14 cellular contexts compared by ENCODE assay signal in genomic region chr6:109442393-109442924, GRCh38. TPM values are rescaled to one million over a fixed set of nuclear protein-coding genes. Genes with fewer than 3 reads are reported as not detected.
A peak's percentile ranks its signal among the peaks of the same experiment; 100 is the strongest.
DNase-seq lines count a peak whose midpoint lies in the region; ATAC-seq and TF ChIP-seq lines count a peak whose summit lies in the region.
"Had no signal": no experiment of that assay in that cellular context is flagged by ENCODE, and none has a peak within 500 bp of the region (broad histone marks: within the 10 kb centered on the region; RNA-seq: fewer than 3 reads in every experiment).

No MANE protein-coding gene starts in this region.

- POLR2A ChIA-PET in PC-9 (lab: Charles Lee; ENCODE audit: unreplicated experiment) = interaction anchor here (0.6 kb wide), 1 partner anchor 14 kb away, joined by 4 read pairs; no protein-coding TSS in a partner anchor

- H3K9me2 ChIP-seq in PC-9 (ENCODE audit: insufficient read depth) = no peaks in the 10 kb centered on the region

- H3K4me3 ChIP-seq in PC-9 = no peak overlapping the region

- 0 out of 2 replicates have a peak, but pooled peaks cover 9% of the 10 kb centered on the region for H3K36me3 ChIP-seq in PC-9 (ENCODE audit: low read depth)

- TF ChIP-seq CTCF in PC-9 (conservative IDR thresholded peaks at IDR 0.05) (no peak), progenitor cell of endocrine pancreas (IDR thresholded peaks at IDR 0.05; ENCODE audit: unreplicated experiment) (no peak)

- no peak overlapping the region for H3K27ac ChIP-seq in PC-9

- no peaks in the 10 kb centered on the region for H3K27me3 ChIP-seq in PC-9 (ENCODE audit: insufficient read depth, low read depth)
- H3K27me3 ChIP-seq: upper lobe of left lung had no signal

- H3K79me2 ChIP-seq in PC-9 (ENCODE audit: low read depth) = peaks cover 38% of the 10 kb centered on the region

- H3K4me1 Mint-ChIP-seq in activated CD4-positive, alpha-beta T cell treated with anti-CD3 and anti-CD28 coated beads, Interleukin-2, amount 10 ng/mL, durations not matched to agents 24 days and 14 days = peaks cover 30% of the 10 kb centered on the region
- peaks cover 22 to 24% of the 10 kb centered on the region in 2 donors for H3K4me1 Mint-ChIP-seq in effector memory CD8-positive, alpha-beta T cell (ENCODE audit: low read depth in 2 of 2)
- H3K4me1 Mint-ChIP-seq in progenitor cell of endocrine pancreas (ENCODE audit: low read depth) = peaks cover 14% of the 10 kb centered on the region

- CTCF ChIA-PET in PC-9 (lab: Charles Lee) = interaction anchor here (0.5 kb wide), 1 partner anchor 1416 kb away, joined by 3 read pairs; no protein-coding TSS in a partner anchor

- peaks cover 39% of the 10 kb centered on the region for H3K36me3 Mint-ChIP-seq in activated CD4-positive, alpha-beta T cell treated with anti-CD3 and anti-CD28 coated beads, Interleukin-2, amount 10 ng/mL, durations not matched to agents 24 days and 14 days (ENCODE audit: low read depth)
- peaks cover 40% of the 10 kb centered on the region for H3K36me3 Mint-ChIP-seq in effector memory CD8-positive, alpha-beta T cell (ENCODE audit: insufficient read depth)
- H3K36me3 Mint-ChIP-seq in progenitor cell of endocrine pancreas (ENCODE audit: insufficient read depth) = peaks cover 10% of the 10 kb centered on the region

- no peaks in the 10 kb centered on the region for H3K9me3 ChIP-seq in PC-9 (ENCODE audit: insufficient read depth, low read depth)
- H3K9me3 ChIP-seq: upper lobe of left lung had no signal

- no peak for ATAC-seq in effector memory CD8-positive, alpha-beta T cell (replicated peaks)
- no peak for ATAC-seq in HG03039 (IDR thresholded peaks at IDR 0.05; ENCODE audit: unreplicated experiment)
- ATAC-seq: left colon had no signal

- H3K4me3 Mint-ChIP-seq in activated CD4-positive, alpha-beta T cell treated with anti-CD3 and anti-CD28 coated beads, Interleukin-2, amount 10 ng/mL, durations not matched to agents 24 days and 14 days = peak overlapping the region; percentile 97
- peak overlapping the region; percentile 88 to 96 for H3K4me3 Mint-ChIP-seq in effector memory CD8-positive, alpha-beta T cell
- H3K4me3 Mint-ChIP-seq in progenitor cell of endocrine pancreas (ENCODE audit: low read depth) = peak overlapping the region; percentile 96

- peaks cover 18% of the 10 kb centered on the region for H3K4me1 ChIP-seq in PC-9 (replicated peaks; ENCODE audit: insufficient read depth)

- intact Hi-C loops in activated CD4-positive, alpha-beta T cell treated with anti-CD3 and anti-CD28 coated beads, Interleukin-2, amount 10 ng/mL, durations not matched to agents 24 days and 14 days (cut with micrococcal nuclease) = no loop called here
- intact Hi-C loops in PC-9 (cut with micrococcal nuclease; ENCODE audit: unreplicated experiment) = no loop called here

- peaks cover 20% of the 10 kb centered on the region for H3F3A ChIP-seq in PC-9 (ENCODE audit: insufficient read depth, low read depth)

- H4K20me1 ChIP-seq in PC-9 (ENCODE audit: insufficient read depth) = no peaks in the 10 kb centered on the region

- H3K9me3 Mint-ChIP-seq in activated CD4-positive, alpha-beta T cell treated with anti-CD3 and anti-CD28 coated beads, Interleukin-2, amount 10 ng/mL, durations not matched to agents 24 days and 14 days = no peaks in the 10 kb centered on the region
- H3K9me3 Mint-ChIP-seq in effector memory CD8-positive, alpha-beta T cell = no peaks in the 10 kb centered on the region
- H3K9me3 Mint-ChIP-seq in progenitor cell of endocrine pancreas (ENCODE audit: low read depth) = no peaks in the 10 kb centered on the region

- no TSS peak for BruUV-seq in PC-9 (replicated peaks; lab: Mats Ljungman, UMichigan)

- H3K27me3 Mint-ChIP-seq in activated CD4-positive, alpha-beta T cell treated with anti-CD3 and anti-CD28 coated beads, Interleukin-2, amount 10 ng/mL, durations not matched to agents 24 days and 14 days = no peaks in the 10 kb centered on the region
- H3K27me3 Mint-ChIP-seq in effector memory CD8-positive, alpha-beta T cell = no peaks in the 10 kb centered on the region
- H3K27me3 Mint-ChIP-seq in progenitor cell of endocrine pancreas = no peaks in the 10 kb centered on the region

- H2AFZ ChIP-seq in PC-9 = no peak overlapping the region

- peak; percentile 58 for DNase-seq in activated CD4-positive, alpha-beta T cell treated with anti-CD3 and anti-CD28 coated beads, Interleukin-2, amount 10 ng/mL, durations not matched to agents 24 days and 14 days
- no peak for DNase-seq in activated CD4-positive, alpha-beta T cell treated with anti-CD3 and anti-CD28 coated beads for 4 hours
- DNase-seq in PC-9 = no peak
- no peak for DNase-seq in effector memory CD8-positive, alpha-beta T cell
- DNase-seq in progenitor cell of endocrine pancreas (ENCODE audit: low spot score, unreplicated experiment) = no peak
- DNase-seq in cerebellar cortex (ENCODE audit: low spot score) = no peak
- DNase-seq in SHP77 (lab: John Stamatoyannopoulos, UW) = no peak
- DNase-seq: left colon, MM.1S, NCI-H2171, occipital lobe, T1000, upper lobe of left lung had no signal

- H3K27ac Mint-ChIP-seq in activated CD4-positive, alpha-beta T cell treated with anti-CD3 and anti-CD28 coated beads, Interleukin-2, amount 10 ng/mL, durations not matched to agents 24 days and 14 days = peak overlapping the region; percentile 47
- peak overlapping the region; percentile 89 to 98 for H3K27ac Mint-ChIP-seq in effector memory CD8-positive, alpha-beta T cell
- H3K27ac Mint-ChIP-seq in progenitor cell of endocrine pancreas = no peak overlapping the region

- peak overlapping the region; percentile 84; the same call in 1 of the 2 replicates for H3K4me2 ChIP-seq in PC-9

RNA-seq across cellular contexts. Expression of gene SMPD2, which starts 1.9 kb away (rescaled TPM):
- 18.2 and 20.5 TPM in 2 replicates for total RNA-seq in activated CD4-positive, alpha-beta T cell treated with anti-CD3 and anti-CD28 coated beads, Interleukin-2, amount 10 ng/mL, durations not matched to agents 24 days and 14 days
- total RNA-seq in PC-9 (2021) (8.2 and 10.3 TPM in 2 replicates), progenitor cell of endocrine pancreas (13.6 and 17.5 TPM in 2 replicates)

RNA-seq across cellular contexts. Expression of gene PPIL6, which starts 2.0 kb away (rescaled TPM):
- not detected in 2 replicates for total RNA-seq in activated CD4-positive, alpha-beta T cell treated with anti-CD3 and anti-CD28 coated beads, Interleukin-2, amount 10 ng/mL, durations not matched to agents 24 days and 14 days
- total RNA-seq in PC-9 (2021) (13.0 and 15.5 TPM in 2 replicates), progenitor cell of endocrine pancreas (7.0 and 7.9 TPM in 2 replicates)

RNA-seq across cellular contexts. Expression of gene MICAL1, which starts 13.1 kb away (rescaled TPM):
- 41.4 and 42.5 TPM in 2 replicates for total RNA-seq in activated CD4-positive, alpha-beta T cell treated with anti-CD3 and anti-CD28 coated beads, Interleukin-2, amount 10 ng/mL, durations not matched to agents 24 days and 14 days
- total RNA-seq in PC-9 (2021) (10.8 and 17.7 TPM in 2 replicates), progenitor cell of endocrine pancreas (101 and 102 TPM in 2 replicates)

RNA-seq across cellular contexts. Expression of gene ZBTB24, which starts 40.6 kb away (rescaled TPM):
- total RNA-seq in activated CD4-positive, alpha-beta T cell treated with anti-CD3 and anti-CD28 coated beads, Interleukin-2, amount 10 ng/mL, durations not matched to agents 24 days and 14 days = 18.9 and 19.6 TPM in 2 replicates
- total RNA-seq in PC-9 (2021) (5.4 and 7.2 TPM in 2 replicates), progenitor cell of endocrine pancreas (10.8 and 11.4 TPM in 2 replicates)
